ENCODE assay signal across 27 cellular contexts in the genomic region with DNA sequence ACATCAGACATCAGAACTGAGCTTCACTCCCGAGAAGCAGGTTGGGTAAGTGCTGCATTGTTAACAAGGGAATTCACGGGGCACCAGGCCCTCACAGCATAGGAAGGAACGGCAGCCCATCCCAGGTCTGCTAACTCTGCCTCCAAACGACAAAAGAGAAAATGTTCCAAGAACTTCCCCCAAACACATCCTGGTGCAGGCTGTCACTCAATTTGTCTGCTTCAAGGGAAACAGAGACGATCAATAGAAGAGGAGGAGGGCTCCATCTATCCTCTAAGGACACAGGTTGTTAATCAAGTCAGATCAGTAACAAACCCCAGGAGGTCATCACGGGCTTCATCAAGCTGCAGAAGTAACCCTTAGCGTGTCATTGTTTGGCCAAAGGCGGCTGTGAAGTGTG. TPM values are rescaled to one million over a fixed set of nuclear protein-coding genes. Genes with fewer than 3 reads are reported as not detected.
"Had no signal": no experiment of that assay in that cellular context is flagged by ENCODE, and none has a peak within 500 bp of the region (broad histone marks: within the 10 kb centered on the region; RNA-seq: fewer than 3 reads in every experiment).

No MANE protein-coding gene starts in this region.

- H3K4me1 ChIP-seq: foreskin keratinocyte, psoas muscle had no signal

- ATAC-seq: activated CD4-positive, CD25-positive, alpha-beta regulatory T cell treated with anti-CD3 and anti-CD28 coated beads, Interleukin-2, amount 50 U/mL, for 24 hours; activated CD8-positive, alpha-beta T cell treated with anti-CD3 and anti-CD28 coated beads, Interleukin-2, amount 10 ng/mL, durations not matched to agents 7 days and 5 days; foreskin keratinocyte; left lung; psoas muscle; stimulated activated memory B cell treated with anti-CD40 and anti-IgM and Interleukin-4, amounts not matched to agents 10 μg/mL and 1 μg/mL and 100 μg/mL, for 72 hours had no signal

- H3K4me3 ChIP-seq: left lung, ovary, psoas muscle, spleen, thoracic aorta had no signal

- H3K27ac Mint-ChIP-seq: activated CD4-positive, alpha-beta T cell treated with anti-CD3 and anti-CD28 coated beads, Interleukin-2, amount 10 ng/mL, durations not matched to agents 7 days and 5 days; activated CD8-positive, alpha-beta T cell treated with anti-CD3 and anti-CD28 coated beads, Interleukin-2, amount 10 ng/mL, durations not matched to agents 7 days and 5 days; activated naive CD8-positive, alpha-beta T cell; stimulated activated memory B cell treated with anti-CD40 and anti-IgM and Interleukin-4, amounts not matched to agents 10 μg/mL and 1 μg/mL and 100 μg/mL, for 72 hours had no signal

- H3K36me3 Mint-ChIP-seq: activated naive CD8-positive, alpha-beta T cell; stimulated activated memory B cell treated with anti-CD40 and anti-IgM and Interleukin-4, amounts not matched to agents 10 μg/mL and 1 μg/mL and 100 μg/mL, for 72 hours had no signal

- H3K27ac ChIP-seq: epithelial cell of prostate, foreskin keratinocyte, left lung, ovary, psoas muscle, spleen, thoracic aorta had no signal

- H3K27me3 ChIP-seq: ovary had no signal

- DNase-seq: activated CD4-positive, alpha-beta T cell treated with anti-CD3 and anti-CD28 coated beads, Interleukin-2, amount 10 ng/mL, durations not matched to agents 7 days and 5 days; activated CD8-positive, alpha-beta T cell treated with anti-CD3 and anti-CD28 coated beads, Interleukin-2, amount 10 ng/mL, durations not matched to agents 7 days and 5 days; activated gamma-delta T cell; activated T-cell treated with anti-CD3 and anti-CD28 coated beads, Interleukin-2, amount 50 U/mL, for 48 hours; amniotic stem cell; dermis blood vessel endothelial cell; foreskin keratinocyte; hypothalamus; left lung; midbrain; ovary; spleen; stimulated activated CD4-positive, alpha-beta T cell treated with anti-CD3 and anti-CD28 coated beads, Interleukin-4, amount 100 ng/mL, for 4 hours; T-helper 1 cell; T-helper 9 cell had no signal

- H3K36me3 ChIP-seq: left lung, ovary, spleen, thoracic aorta had no signal

- H3K9me3 Mint-ChIP-seq: stimulated activated memory B cell treated with anti-CD40 and anti-IgM and Interleukin-4, amounts not matched to agents 10 μg/mL and 1 μg/mL and 100 μg/mL, for 72 hours had no signal

- H3K4me1 Mint-ChIP-seq: stimulated activated memory B cell treated with anti-CD40 and anti-IgM and Interleukin-4, amounts not matched to agents 10 μg/mL and 1 μg/mL and 100 μg/mL, for 72 hours had no signal

- H3K4me3 Mint-ChIP-seq: activated CD4-positive, alpha-beta T cell treated with anti-CD3 and anti-CD28 coated beads, Interleukin-2, amount 10 ng/mL, durations not matched to agents 7 days and 5 days; activated CD8-positive, alpha-beta T cell treated with anti-CD3 and anti-CD28 coated beads, Interleukin-2, amount 10 ng/mL, durations not matched to agents 7 days and 5 days; activated naive CD8-positive, alpha-beta T cell; stimulated activated memory B cell treated with anti-CD40 and anti-IgM and Interleukin-4, amounts not matched to agents 10 μg/mL and 1 μg/mL and 100 μg/mL, for 72 hours had no signal

RNA-seq across cellular contexts. Expression of a gene that starts 3.5 kb away (rescaled TPM):
- total RNA-seq: activated CD4-positive, alpha-beta T cell treated with anti-CD3 and anti-CD28 coated beads, Interleukin-2, amount 10 ng/mL, durations not matched to agents 7 days and 5 days; activated CD8-positive, alpha-beta T cell treated with anti-CD3 and anti-CD28 coated beads, Interleukin-2, amount 10 ng/mL, durations not matched to agents 7 days and 5 days; fibroblast of lung; foreskin keratinocyte; psoas muscle; thoracic aorta had no signal
- polyA plus RNA-seq: fibroblast of lung, foreskin keratinocyte, psoas muscle had no signal

RNA-seq across cellular contexts. Expression of a gene that starts 17.9 kb away (rescaled TPM):
- total RNA-seq: activated CD4-positive, alpha-beta T cell treated with anti-CD3 and anti-CD28 coated beads, Interleukin-2, amount 10 ng/mL, durations not matched to agents 7 days and 5 days; activated CD8-positive, alpha-beta T cell treated with anti-CD3 and anti-CD28 coated beads, Interleukin-2, amount 10 ng/mL, durations not matched to agents 7 days and 5 days; chondrocyte; dermis blood vessel endothelial cell; fibroblast of lung; foreskin keratinocyte; left lung; lung microvascular endothelial cell; ovary; psoas muscle; spleen; thoracic aorta; urinary bladder had no signal
- polyA plus RNA-seq: fibroblast of lung, foreskin keratinocyte, keratinocyte, neural cell, ovary, psoas muscle, spleen, urinary bladder had no signal

RNA-seq across cellular contexts. Expression of a gene that starts 32.9 kb away (rescaled TPM):
- total RNA-seq: activated CD4-positive, alpha-beta T cell treated with anti-CD3 and anti-CD28 coated beads, Interleukin-2, amount 10 ng/mL, durations not matched to agents 7 days and 5 days; activated CD8-positive, alpha-beta T cell treated with anti-CD3 and anti-CD28 coated beads, Interleukin-2, amount 10 ng/mL, durations not matched to agents 7 days and 5 days; chondrocyte; dermis blood vessel endothelial cell; fibroblast of lung; foreskin keratinocyte; left lung; lung microvascular endothelial cell; ovary; psoas muscle; spleen; thoracic aorta; urinary bladder had no signal
- polyA plus RNA-seq: fibroblast of lung, foreskin keratinocyte, keratinocyte, neural cell, ovary, psoas muscle, spleen, urinary bladder had no signal

RNA-seq across cellular contexts. Expression of a gene that starts 48.2 kb away (rescaled TPM):
- total RNA-seq: activated CD4-positive, alpha-beta T cell treated with anti-CD3 and anti-CD28 coated beads, Interleukin-2, amount 10 ng/mL, durations not matched to agents 7 days and 5 days; activated CD8-positive, alpha-beta T cell treated with anti-CD3 and anti-CD28 coated beads, Interleukin-2, amount 10 ng/mL, durations not matched to agents 7 days and 5 days; chondrocyte; dermis blood vessel endothelial cell; fibroblast of lung; foreskin keratinocyte; left lung; lung microvascular endothelial cell; ovary; psoas muscle; spleen; thoracic aorta; urinary bladder had no signal
- polyA plus RNA-seq: fibroblast of lung, foreskin keratinocyte, keratinocyte, neural cell, ovary, psoas muscle, spleen, urinary bladder had no signal

RNA-seq across cellular contexts. Expression of a gene that starts 57.2 kb away (rescaled TPM):
- total RNA-seq: activated CD4-positive, alpha-beta T cell treated with anti-CD3 and anti-CD28 coated beads, Interleukin-2, amount 10 ng/mL, durations not matched to agents 7 days and 5 days; activated CD8-positive, alpha-beta T cell treated with anti-CD3 and anti-CD28 coated beads, Interleukin-2, amount 10 ng/mL, durations not matched to agents 7 days and 5 days; chondrocyte; dermis blood vessel endothelial cell; fibroblast of lung; foreskin keratinocyte; left lung; lung microvascular endothelial cell; ovary; psoas muscle; spleen; thoracic aorta; urinary bladder had no signal
- polyA plus RNA-seq: fibroblast of lung, foreskin keratinocyte, keratinocyte, neural cell, ovary, psoas muscle, spleen, urinary bladder had no signal
